ENCODE assay signal across 19 cellular contexts in genomic region chr11:97740783-97741151, GRCh38.
DNase-seq lines count a peak whose midpoint lies in the region; ATAC-seq and TF ChIP-seq lines count a peak whose summit lies in the region.
"Had no signal": no experiment of that assay in that cellular context is flagged by ENCODE, and none has a peak within 500 bp of the region (broad histone marks: within the 10 kb centered on the region; RNA-seq: fewer than 3 reads in every experiment).

No MANE protein-coding gene starts in this region.

- H3K4me2 ChIP-seq in SK-N-SH (no peak overlapping the region), hepatocyte (no peak overlapping the region)

- intact Hi-C loops in adrenal gland (cut with DNase I) = no loop called here

- H3K9me3 ChIP-seq in SK-N-SH (no peaks in the 10 kb centered on the region), hepatocyte (ENCODE audit: low read depth) (no peaks in the 10 kb centered on the region), adrenal gland (replicated peaks in 1 of 3) (no peaks in the 10 kb centered on the region)
- H3K9me3 ChIP-seq: Peyer's patch had no signal

- TF ChIP-seq RAD21 in SK-N-SH (IDR thresholded peaks at IDR 0.05; ENCODE audit: low read length) = no peak

- peak overlapping the region; percentile 51 to 68; a peak in 3 of 4 replicates for H3K27ac ChIP-seq in SK-N-SH (ENCODE audit: low read depth in 2 of 2, low read length in 1 of 2)
- H3K27ac ChIP-seq in hepatocyte = peak overlapping the region; percentile 32
- peak overlapping the region in 1 of 5 donors; percentile 46 for H3K27ac ChIP-seq in adrenal gland
- H3K27ac ChIP-seq: 22Rv1, Peyer's patch had no signal

- TF ChIP-seq POLR2A in adrenal gland (IDR thresholded peaks at IDR 0.05) = no peak

- DNase-seq in SK-N-SH = peak; percentile 14
- peak; percentile 45 for DNase-seq in choroid plexus epithelial cell (ENCODE audit: low read depth)
- DNase-seq in hepatocyte (ENCODE audit: low spot score) = no peak
- DNase-seq in activated naive CD4-positive, alpha-beta T cell treated with Interleukin-2 at 50 U/mL for 16 hours = no peak
- DNase-seq in adrenal gland = no peak
- no peak for DNase-seq in AG08396 (ENCODE audit: low spot score)
- no peak for DNase-seq in activated CD8-positive, alpha-beta memory T cell treated with anti-CD3 and anti-CD28 coated beads for 24 hours
- DNase-seq: CD4-positive, CD25-positive, alpha-beta regulatory T cell; COR-L47; DMS 273 treated with DMSO at 0.1 percent for 48 hours; DND-41; KBM-7; NCI-H1105; NCI-H2081; NCI-H446 treated with DMSO at 0.1 percent for 48 hours; Peyer's patch; SHP77 had no signal

- H3F3A ChIP-seq in SK-N-SH (replicated peaks; ENCODE audit: insufficient read depth) = peaks cover 14% of the 10 kb centered on the region

- no peak for TF ChIP-seq EP300 in SK-N-SH (IDR thresholded peaks at IDR 0.05; ENCODE audit: borderline replicate concordance in 1 of 2, low read depth in 1 of 2, low read length in 1 of 2)

- H3K4me3 ChIP-seq in SK-N-SH (ENCODE audit: low read depth in 2 of 2, low read length in 1 of 2) = no peak overlapping the region
- no peak overlapping the region for H3K4me3 ChIP-seq in choroid plexus epithelial cell (ENCODE audit: low read depth, low read length)
- no peak overlapping the region for H3K4me3 ChIP-seq in hepatocyte
- no peak overlapping the region for H3K4me3 ChIP-seq in adrenal gland
- H3K4me3 ChIP-seq: Peyer's patch had no signal

- 33% methylated on average over 1 of the region's 1 CpG for WGBS in SK-N-SH (ENCODE audit: low lambda C conversion rate)
- WGBS in hepatocyte (ENCODE audit: low lambda C conversion rate, missing lambda C conversion rate) = 93% methylated on average over 1 of the region's 1 CpG
- 72 to 91% (median 75%) methylated on average over 1 of the region's 1 CpG for WGBS in adrenal gland, 4 donors

- H3K36me3 ChIP-seq in SK-N-SH (replicated peaks in 1 of 2; ENCODE audit: control insufficient read depth in 1 of 2, insufficient read depth in 2 of 2, low read length in 1 of 2) = no peaks in the 10 kb centered on the region
- H3K36me3 ChIP-seq in hepatocyte (replicated peaks; ENCODE audit: insufficient read depth, low read depth) = no peaks in the 10 kb centered on the region
- no peaks in the 10 kb centered on the region for H3K36me3 ChIP-seq in adrenal gland (replicated peaks in 1 of 2)
- H3K36me3 ChIP-seq: Peyer's patch had no signal

- no peak for ATAC-seq in SK-N-SH treated with all-trans-retinoic acid at 6 μM for 48 hours

- no peak overlapping the region for H3K9ac ChIP-seq in SK-N-SH

- H3K9me2 ChIP-seq in SK-N-SH = no peaks in the 10 kb centered on the region
- no peaks in the 10 kb centered on the region for H3K9me2 ChIP-seq in hepatocyte (replicated peaks; ENCODE audit: insufficient read depth)

- H4K20me1 ChIP-seq in SK-N-SH (ENCODE audit: insufficient read depth) = no peaks in the 10 kb centered on the region
- H4K20me1 ChIP-seq in hepatocyte (ENCODE audit: insufficient read depth, poor library complexity, severe bottlenecking) = no peaks in the 10 kb centered on the region

- no peak overlapping the region for H2AFZ ChIP-seq in SK-N-SH (ENCODE audit: low read depth)
- no peak overlapping the region for H2AFZ ChIP-seq in hepatocyte

- no peaks in the 10 kb centered on the region for H3K27me3 ChIP-seq in SK-N-SH (ENCODE audit: insufficient read depth)
- no peaks in the 10 kb centered on the region for H3K27me3 ChIP-seq in hepatocyte
- no peaks in the 10 kb centered on the region for H3K27me3 ChIP-seq in adrenal gland
- H3K27me3 ChIP-seq: Peyer's patch had no signal

- TF ChIP-seq CTCF in SK-N-SH (IDR thresholded peaks at IDR 0.05) (no peak), choroid plexus epithelial cell (conservative IDR thresholded peaks at IDR 0.05; ENCODE audit: low read depth, low read length) (no peak), hepatocyte (IDR thresholded peaks at IDR 0.05; ENCODE audit: poor library complexity) (no peak), adrenal gland (IDR thresholded peaks at IDR 0.05) (no peak)

- CTCF ChIA-PET in SK-N-SH (lab: Yijun Ruan, JAX) = interaction anchor here (0.9 kb wide), 1 partner anchor 31 kb away, joined by 3 read pairs; no protein-coding TSS in a partner anchor

- H3K4me1 ChIP-seq in SK-N-SH (ENCODE audit: control insufficient read depth in 1 of 2, insufficient read depth in 2 of 2, low read depth in 1 of 2, low read length in 1 of 2) = peaks cover 6 to 16% of the 10 kb centered on the region in 2 experiments
- H3K4me1 ChIP-seq in hepatocyte (ENCODE audit: insufficient read depth) = no peaks in the 10 kb centered on the region
- H3K4me1 ChIP-seq in adrenal gland (replicated peaks in 1 of 2) = no peaks in the 10 kb centered on the region
- H3K4me1 ChIP-seq: Peyer's patch had no signal

- POLR2A ChIA-PET in SK-N-SH (lab: Yijun Ruan, JAX) = no interaction called here

- no peaks in the 10 kb centered on the region for H3K79me2 ChIP-seq in SK-N-SH (ENCODE audit: insufficient read depth)
- no peaks in the 10 kb centered on the region for H3K79me2 ChIP-seq in hepatocyte

TF ChIP-seq in SK-N-SH, 30 proteins besides CTCF, POLR2A, EP300 and RAD21 (continues in another document):
- no peak for TF ChIP-seq FOXM1 (IDR thresholded peaks at IDR 0.05; ENCODE audit: low read depth)
- no peak for TF ChIP-seq TEAD4 (IDR thresholded peaks at IDR 0.05; ENCODE audit: borderline replicate concordance, insufficient read depth)
- no peak for TF ChIP-seq REST (IDR thresholded peaks at IDR 0.05; ENCODE audit: low read depth, low read length)
- no peak for TF ChIP-seq TCF12 (IDR thresholded peaks at IDR 0.05)
- TF ChIP-seq ELF1 (IDR thresholded peaks at IDR 0.05) = no peak

TF ChIP-seq in SK-N-SH treated with all-trans-retinoic acid at 6 μM for 48 hours, 23 proteins besides CTCF, POLR2A, EP300 and RAD21:
- TF ChIP-seq ESRRG (CRISPR knock-in tag; IDR thresholded peaks at IDR 0.05) (no peak), ISL1 (CRISPR knock-in tag; IDR thresholded peaks at IDR 0.05) (no peak), GLIS3 (CRISPR knock-in tag; IDR thresholded peaks at IDR 0.05) (no peak), TSHZ2 (CRISPR knock-in tag; IDR thresholded peaks at IDR 0.05) (no peak), ZC3H10 (CRISPR knock-in tag; IDR thresholded peaks at IDR 0.05) (no peak), PATZ1 (CRISPR knock-in tag; IDR thresholded peaks at IDR 0.05; ENCODE audit: borderline replicate concordance) (no peak), ZNF565 (CRISPR knock-in tag; conservative IDR thresholded peaks at IDR 0.05; ENCODE audit: low read depth) (no peak), ZNF70 (CRISPR knock-in tag; IDR thresholded peaks at IDR 0.05) (no peak), ZNF8 (CRISPR knock-in tag; IDR thresholded peaks at IDR 0.05) (no peak), BACH2 (CRISPR knock-in tag; IDR thresholded peaks at IDR 0.05; ENCODE audit: borderline replicate concordance) (no peak), ARNTL (CRISPR knock-in tag; IDR thresholded peaks at IDR 0.05; ENCODE audit: borderline replicate concordance, low read depth) (no peak)

Comparison
In these comparisons a context has a peak if more than half of its experiments do, and no peak if none do; other contexts are left out.
1. DNase-seq: peak in SK-N-SH (single experiment) and choroid plexus epithelial cell (single experiment); none in hepatocyte (single experiment), activated naive CD4-positive, alpha-beta T cell treated with Interleukin-2 at 50 U/mL for 16 hours (single experiment), adrenal gland (0 of 7), AG08396 (single experiment) and activated CD8-positive, alpha-beta memory T cell treated with anti-CD3 and anti-CD28 coated beads for 24 hours (single experiment).